ENCODE assay signal across 25 cellular contexts in genomic region chr12:19419086-19419485, GRCh38.
"Had no signal": no experiment of that assay in that cellular context is flagged by ENCODE, and none has a peak within 500 bp of the region (broad histone marks: within the 10 kb centered on the region; RNA-seq: fewer than 3 reads in every experiment).

No MANE protein-coding gene starts in this region.

- H3K4me1 Mint-ChIP-seq: stimulated activated naive B cell treated with anti-CD40 and anti-IgM and Interleukin-4, amounts not matched to agents 10 μg/mL and 1 μg/mL and 100 μg/mL, for 72 hours had no signal

- H3K4me3 ChIP-seq: left lung, lung, mucosa of descending colon, pancreas, prostate gland, smooth muscle cell, suprapubic skin, thoracic aorta, tibial artery, upper lobe of right lung had no signal

- H3K9me3 Mint-ChIP-seq: natural killer cell treated with Interleukin-12 subunit alpha and Interleukin-12 subunit beta and Interleukin-15 and Interleukin-18, amount 100 ng/mL, for 72 hours; stimulated activated naive B cell treated with anti-CD40 and anti-IgM and Interleukin-4, amounts not matched to agents 10 μg/mL and 1 μg/mL and 100 μg/mL, for 72 hours had no signal

- H3K27me3 ChIP-seq: left lung, pancreas, suprapubic skin, tibial artery, upper lobe of right lung had no signal

- H3K27ac ChIP-seq: left lung, pancreas, prostate gland, suprapubic skin, thoracic aorta, tibial artery, upper lobe of right lung had no signal

- H3K4me1 ChIP-seq: left lung, pancreas, prostate gland, suprapubic skin, tibial artery, upper lobe of right lung had no signal

- DNase-seq: hippocampal formation; kidney; left colon; left lung; midbrain; mucosa of descending colon; pancreas; retina; right cardiac atrium; stimulated activated CD4-positive, alpha-beta T cell treated with anti-CD3 and anti-CD28 coated beads, Interleukin-1b, Interleukin-23, amount 100 ng/mL, for 48 hours; stimulated activated CD4-positive, alpha-beta T cell treated with anti-CD3 and anti-CD28 coated beads, Interleukin-2, amount 100 ng/mL, for 48 hours; stimulated activated CD4-positive, alpha-beta T cell treated with anti-CD3 and anti-CD28 coated beads, Interleukin-4, amount 100 ng/mL, for 4 hours; stimulated activated CD8-positive, alpha-beta memory T cell treated with anti-CD3 and anti-CD28 coated beads, Interleukin-4, amount 100 ng/mL, for 48 hours; stimulated activated naive B cell treated with anti-CD40 and anti-IgM and Interleukin-4, amounts not matched to agents 10 μg/mL and 1 μg/mL and 100 μg/mL, for 72 hours; stimulated activated naive CD8-positive, alpha-beta T cell treated with anti-CD3 and anti-CD28 coated beads, Interleukin-15, Interleukin-2, amounts not matched to agents 100 U/mL and 50 U/mL, for 24 hours; tibial artery; trophoblast cell; upper lobe of right lung had no signal

- ATAC-seq: left colon; left lung; mucosa of descending colon; naive thymus-derived CD4-positive, alpha-beta T cell; pancreas; right cardiac atrium; stimulated activated naive B cell treated with anti-CD40 and anti-IgM and Interleukin-4, amounts not matched to agents 10 μg/mL and 1 μg/mL and 100 μg/mL, for 72 hours; stimulated activated naive CD8-positive, alpha-beta T cell treated with anti-CD3 and anti-CD28 coated beads, Interleukin-15, Interleukin-2, amounts not matched to agents 100 U/mL and 50 U/mL, for 24 hours; upper lobe of right lung had no signal

- H3K27me3 Mint-ChIP-seq: naive thymus-derived CD4-positive, alpha-beta T cell; natural killer cell treated with Interleukin-12 subunit alpha and Interleukin-12 subunit beta and Interleukin-15 and Interleukin-18, amount 100 ng/mL, for 72 hours; stimulated activated naive B cell treated with anti-CD40 and anti-IgM and Interleukin-4, amounts not matched to agents 10 μg/mL and 1 μg/mL and 100 μg/mL, for 72 hours had no signal

- H3K4me3 Mint-ChIP-seq: naive thymus-derived CD4-positive, alpha-beta T cell; natural killer cell treated with Interleukin-12 subunit alpha and Interleukin-12 subunit beta and Interleukin-15 and Interleukin-18, amount 100 ng/mL, for 72 hours; stimulated activated naive B cell treated with anti-CD40 and anti-IgM and Interleukin-4, amounts not matched to agents 10 μg/mL and 1 μg/mL and 100 μg/mL, for 72 hours had no signal

- H3K36me3 Mint-ChIP-seq: natural killer cell treated with Interleukin-12 subunit alpha and Interleukin-12 subunit beta and Interleukin-15 and Interleukin-18, amount 100 ng/mL, for 72 hours; stimulated activated naive B cell treated with anti-CD40 and anti-IgM and Interleukin-4, amounts not matched to agents 10 μg/mL and 1 μg/mL and 100 μg/mL, for 72 hours had no signal

- H3K27ac Mint-ChIP-seq: naive thymus-derived CD4-positive, alpha-beta T cell; stimulated activated naive B cell treated with anti-CD40 and anti-IgM and Interleukin-4, amounts not matched to agents 10 μg/mL and 1 μg/mL and 100 μg/mL, for 72 hours had no signal

- H3K9me3 ChIP-seq: left lung, mucosa of descending colon, pancreas, prostate gland, suprapubic skin, thoracic aorta, tibial artery, upper lobe of right lung had no signal

- H3K36me3 ChIP-seq: left lung, pancreas, prostate gland, suprapubic skin, thoracic aorta, tibial artery, upper lobe of right lung had no signal
